ENCODE assay signal across 18 cellular contexts in the genomic region with DNA sequence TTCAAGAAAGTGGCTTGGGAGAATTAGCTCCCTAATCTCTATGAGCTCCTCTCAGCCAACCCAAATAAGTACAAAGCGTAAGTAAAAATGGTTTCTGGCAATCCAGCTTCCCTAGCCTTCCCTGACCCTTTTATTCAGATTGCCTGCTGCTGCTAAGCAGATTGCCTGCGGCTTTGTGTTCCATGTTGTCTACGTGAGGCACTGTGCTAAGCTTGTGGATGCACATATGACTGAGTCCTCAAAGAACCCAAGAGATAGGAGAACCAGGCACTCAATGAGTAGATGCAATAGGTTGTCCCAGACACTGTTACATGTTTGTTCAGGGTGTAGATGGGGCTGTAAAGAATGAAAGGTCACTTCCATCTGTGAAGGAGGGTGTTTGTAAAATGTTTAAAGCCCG. TPM values are rescaled to one million over a fixed set of nuclear protein-coding genes. Genes with fewer than 3 reads are reported as not detected.
DNase-seq lines count a peak whose midpoint lies in the region; ATAC-seq, FAIRE-seq and TF ChIP-seq lines count a peak whose summit lies in the region.
"Had no signal": no experiment of that assay in that cellular context is flagged by ENCODE, and none has a peak within 500 bp of the region (broad histone marks: within the 10 kb centered on the region; RNA-seq: fewer than 3 reads in every experiment).

No MANE protein-coding gene starts in this region.

- TF ChIP-seq CTCF in WERI-Rb-1 (IDR thresholded peaks at IDR 0.05; ENCODE audit: low read depth, low read length) = no peak
- no peak for TF ChIP-seq CTCF in psoas muscle (IDR thresholded peaks at IDR 0.05)
- TF ChIP-seq CTCF in heart left ventricle (IDR thresholded peaks at IDR 0.05) = no peak
- no peak for TF ChIP-seq CTCF in MCF 10A (IDR thresholded peaks at IDR 0.05; ENCODE audit: unreplicated experiment)

- no peak overlapping the region for H3K27ac Mint-ChIP-seq in MCF 10A (ENCODE audit: low read depth, unreplicated experiment)
- H3K27ac Mint-ChIP-seq: CD4-positive, CD25-positive, alpha-beta regulatory T cell had no signal

- DNase-seq in GM12891 (ENCODE audit: insufficient read length, low spot score) = no peak
- peak; percentile 33 for DNase-seq in HuH-7 (ENCODE audit: low spot score)
- DNase-seq in WERI-Rb-1 = peak; percentile 89
- DNase-seq in psoas muscle = no peak
- DNase-seq in heart left ventricle = no peak
- DNase-seq in SKM-1 treated with dmso at 0.1 percent for 144 hours (lab: John Stamatoyannopoulos, UW; ENCODE audit: unreplicated experiment) = no peak
- DNase-seq in MCF 10A (ENCODE audit: unreplicated experiment) = no peak
- DNase-seq: BE2C; CD4-positive, CD25-positive, alpha-beta regulatory T cell; COR-L47; NCI-H1105 treated with DMSO at 0.1 percent for 48 hours; NCI-H1694 treated with DMSO at 0.1 percent for 48 hours; RPMI8226; SHP77 treated with DMSO at 0.1 percent for 48 hours had no signal

- H3K36me3 ChIP-seq in WERI-Rb-1 (no peaks in the 10 kb centered on the region), psoas muscle (ENCODE audit: insufficient read depth in 1 of 2, low read depth in 1 of 2) (no peaks in the 10 kb centered on the region), heart left ventricle (no peaks in the 10 kb centered on the region)
- H3K36me3 ChIP-seq: BE2C had no signal

- H3K4me3 Mint-ChIP-seq in MCF 10A (ENCODE audit: unreplicated experiment) = no peak overlapping the region
- H3K4me3 Mint-ChIP-seq: CD4-positive, CD25-positive, alpha-beta regulatory T cell had no signal

- CTCF ChIA-PET in MCF 10A (lab: Yijun Ruan, JAX) = interaction anchor here (0.9 to 1.9 kb wide), 4 partner anchors 12 to 158 kb away, joined by 3 to 5 read pairs (median 4); no protein-coding TSS in a partner anchor

- H3K27ac ChIP-seq in WERI-Rb-1 (peak overlapping the region; percentile 59), psoas muscle (peak overlapping the region; percentile 97), heart left ventricle (no peak overlapping the region)
- H3K27ac ChIP-seq: HL-60 had no signal

- no TSS peak for BruUV-seq in MCF 10A (replicated peaks; lab: Mats Ljungman, UMichigan)

- TF ChIP-seq POLR2A in GM12891 (IDR thresholded peaks at IDR 0.05; ENCODE audit: low read depth, low read length) = no peak
- TF ChIP-seq POLR2A in heart left ventricle (IDR thresholded peaks at IDR 0.05) = no peak

- H3K4me1 Mint-ChIP-seq in MCF 10A (ENCODE audit: insufficient read depth, unreplicated experiment) = peaks cover 7% of the 10 kb centered on the region

- no peaks in the 10 kb centered on the region for H3K9me3 Mint-ChIP-seq in MCF 10A (ENCODE audit: unreplicated experiment)

- peaks cover 2% of the 10 kb centered on the region for H3K9me3 ChIP-seq in WERI-Rb-1 (ENCODE audit: severe bottlenecking)
- no peaks in the 10 kb centered on the region for H3K9me3 ChIP-seq in psoas muscle
- no peaks in the 10 kb centered on the region for H3K9me3 ChIP-seq in heart left ventricle
- H3K9me3 ChIP-seq: BE2C had no signal

- no peak for ATAC-seq in psoas muscle
- ATAC-seq in heart left ventricle = no peak
- ATAC-seq in activated CD4-positive, CD25-positive, alpha-beta regulatory T cell treated with anti-CD3 and anti-CD28 coated beads, Interleukin-2, amount 50 U/mL, for 24 hours = no peak

- 73 to 86% (median 77%) methylated on average over 4 of the region's 4 CpGs for WGBS in psoas muscle, 3 donors
- WGBS in heart left ventricle, 4 donors = 81 to 84% (median 82%) methylated on average over 4 of the region's 4 CpGs

- FAIRE-seq in GM12891 (lab: Jason Lieb, UNC) = peak; percentile 9
- FAIRE-seq: A204.1, H1 had no signal

- POLR2A ChIA-PET in MCF 10A (lab: Yijun Ruan, JAX) = interaction anchor here (1.2 to 2.0 kb wide), 3 partner anchors 12 to 119 kb away, joined by 3 to 6 read pairs (median 3); no protein-coding TSS in a partner anchor

- H3K36me3 Mint-ChIP-seq in MCF 10A (ENCODE audit: insufficient read depth, unreplicated experiment) = no peaks in the 10 kb centered on the region
- H3K36me3 Mint-ChIP-seq: CD4-positive, CD25-positive, alpha-beta regulatory T cell had no signal

- H3K4me3 ChIP-seq in WERI-Rb-1 (ENCODE audit: low read depth, low read length) (no peak overlapping the region), psoas muscle (no peak overlapping the region), heart left ventricle (no peak overlapping the region)

- intact Hi-C loops in psoas muscle (cut with DNase I) (loop anchor here in 1 of 2 donors (5.0 kb wide), 1 partner anchor 93 kb away; a partner anchor contains a TSS), heart left ventricle (cut with DNase I) (loop anchor here in 2 of 10 donors (10.0 kb wide), 2 partner anchors 96 to 196 kb away; a partner anchor contains a TSS), MCF 10A (cut with micrococcal nuclease) (loop anchor here (10.0 kb wide), 1 partner anchor 76 kb away; no protein-coding TSS in a partner anchor)

- H3K27me3 Mint-ChIP-seq in MCF 10A (ENCODE audit: insufficient read depth, unreplicated experiment) = peaks cover 10% of the 10 kb centered on the region

- H3K27me3 ChIP-seq in WERI-Rb-1 (ENCODE audit: insufficient read depth, low read depth, severe bottlenecking) (no peaks in the 10 kb centered on the region), psoas muscle (ENCODE audit: insufficient read depth in 3 of 3, low read length in 2 of 3) (no peaks in the 10 kb centered on the region), heart left ventricle (no peaks in the 10 kb centered on the region)
- H3K27me3 ChIP-seq: BE2C had no signal

- H3K4me1 ChIP-seq in psoas muscle (peaks cover 46% of the 10 kb centered on the region), heart left ventricle (peaks cover 0 to 38% (median 5%) of the 10 kb centered on the region in 12 donors)
- H3K4me1 ChIP-seq: BE2C had no signal

TF ChIP-seq in GM12891, 5 proteins besides CTCF, POLR2A, EP300 and RAD21:
- TF ChIP-seq SPI1 (IDR thresholded peaks at IDR 0.05; ENCODE audit: low read depth, low read length) (no peak), POU2F2 (IDR thresholded peaks at IDR 0.05; ENCODE audit: low read depth, low read length) (no peak), TAF1 (IDR thresholded peaks at IDR 0.05; ENCODE audit: low read depth, low read length) (no peak), PAX5 (IDR thresholded peaks at IDR 0.05; ENCODE audit: insufficient read depth, low read length, severe bottlenecking) (no peak), POLR2AphosphoS5 (IDR thresholded peaks at IDR 0.05; ENCODE audit: low read depth, low read length) (no peak)

RNA-seq across cellular contexts. Expression of a gene that starts 6.3 kb away (rescaled TPM):
- polyA plus RNA-seq in GM12891 (2012; ENCODE audit: low read depth, missing spikeins) = 79.7 TPM
- total RNA-seq in psoas muscle (100 to 1,000 TPM in 1 of 4 donors, 10 to 100 TPM in 3; 32.5 to 141 (median 52.0) TPM), heart left ventricle (10 to 100 TPM; 44.5 to 69.5 (median 53.5) TPM), MCF 10A (2022) (51.7 and 60.4 TPM in 2 replicates)
- polyA plus RNA-seq in psoas muscle (10 to 100 TPM; 15.6 to 84.8 (median 60.6) TPM), heart left ventricle (10 to 100 TPM; 48.5 to 50.4 TPM)

Comparison
In these comparisons a context has a peak if more than half of its experiments do, and no peak if none do; other contexts are left out.
1. DNase-seq: peak in HuH-7 (single experiment) and WERI-Rb-1 (single experiment); none in GM12891 (single experiment), psoas muscle (0 of 2), heart left ventricle (0 of 5), SKM-1 treated with dmso at 0.1 percent for 144 hours (single experiment) and MCF 10A (single experiment).
2. H3K27ac ChIP-seq: peak in WERI-Rb-1 (single experiment) and psoas muscle (single experiment); none in heart left ventricle (0 of 12).